ENCODE assay signal across 8 cellular contexts in genomic region chr5:62460578-62460983, GRCh38. TPM values are rescaled to one million over a fixed set of nuclear protein-coding genes. Genes with fewer than 3 reads are reported as not detected.
DNase-seq lines count a peak whose midpoint lies in the region; ATAC-seq and TF ChIP-seq lines count a peak whose summit lies in the region.

No MANE protein-coding gene starts in this region.

- H3K4me1 ChIP-seq in lower lobe of right lung: peaks cover 4% of the 10 kb centered on the region

- intact Hi-C loops in lower lobe of right lung (cut with DNase I): no loop called here
- intact Hi-C loops in activated CD4-positive, alpha-beta memory T cell treated with anti-CD3 and anti-CD28 coated beads for 36 hours (cut with micrococcal nuclease): loop anchor here (1.0 kb wide), 1 partner anchor 319 kb away; no protein-coding TSS in a partner anchor

- no peak overlapping the region for H3K4me3 ChIP-seq in lower lobe of right lung

- POLR2A ChIA-PET in activated CD4-positive, alpha-beta memory T cell treated with anti-CD3 and anti-CD28 coated beads for 36 hours (lab: Charles Lee): no interaction called here

- no peak overlapping the region for H3K4me3 Mint-ChIP-seq in activated CD4-positive, alpha-beta memory T cell treated with anti-CD3 and anti-CD28 coated beads for 36 hours

- H3K27ac Mint-ChIP-seq in activated CD4-positive, alpha-beta memory T cell treated with anti-CD3 and anti-CD28 coated beads for 36 hours: no peak overlapping the region

- no peaks in the 10 kb centered on the region for H3K4me1 Mint-ChIP-seq in activated CD4-positive, alpha-beta memory T cell treated with anti-CD3 and anti-CD28 coated beads for 36 hours (ENCODE audit: low read depth)

- no peaks in the 10 kb centered on the region for H3K36me3 Mint-ChIP-seq in activated CD4-positive, alpha-beta memory T cell treated with anti-CD3 and anti-CD28 coated beads for 36 hours

- H3K9me3 ChIP-seq in lower lobe of right lung: no peaks in the 10 kb centered on the region

- H3K27me3 Mint-ChIP-seq in activated CD4-positive, alpha-beta memory T cell treated with anti-CD3 and anti-CD28 coated beads for 36 hours: no peaks in the 10 kb centered on the region

- peak; percentile 75 for ATAC-seq in GM19025 (IDR thresholded peaks at IDR 0.05; ENCODE audit: low read depth, unreplicated experiment)
- ATAC-seq in HG03095 (IDR thresholded peaks at IDR 0.05; ENCODE audit: unreplicated experiment): peak; percentile 75
- ATAC-seq in lower lobe of right lung: peak; percentile 62 to 79

- TF ChIP-seq CTCF in lower lobe of right lung (IDR thresholded peaks at IDR 0.05): peak; percentile 80

- no peaks in the 10 kb centered on the region for H3K36me3 ChIP-seq in lower lobe of right lung

- no peaks in the 10 kb centered on the region for H3K27me3 ChIP-seq in lower lobe of right lung (ENCODE audit: low read depth)

- H3K27ac ChIP-seq in lower lobe of right lung: no peak overlapping the region

- no peaks in the 10 kb centered on the region for H3K9me3 Mint-ChIP-seq in activated CD4-positive, alpha-beta memory T cell treated with anti-CD3 and anti-CD28 coated beads for 36 hours

- CTCF ChIA-PET in activated CD4-positive, alpha-beta memory T cell treated with anti-CD3 and anti-CD28 coated beads for 36 hours (lab: Charles Lee): interaction anchor here (0.7 to 2.6 kb wide), 29 partner anchors 9 to 940 kb away, joined by 3 to 15 read pairs (median 4); no protein-coding TSS in a partner anchor

- DNase-seq in DMS53 treated with DMSO at 0.1 percent for 48 hours (lab: John Stamatoyannopoulos, UW; ENCODE audit: unreplicated experiment) (peak; percentile 51), NCI-H446 treated with DMSO at 0.1 percent for 48 hours (lab: John Stamatoyannopoulos, UW) (peak; percentile 15), cerebellum (ENCODE audit: low spot score) (peak; percentile 12), lower lobe of right lung (no peak)
- DNase-seq in activated CD4-positive, alpha-beta memory T cell treated with anti-CD3 and anti-CD28 coated beads for 36 hours: no peak
- no peak for DNase-seq in stimulated activated CD4-positive, alpha-beta T cell treated with anti-CD3 and anti-CD28 coated beads, Interleukin-15, amount 100 ng/mL, for 24 hours

RNA-seq across cellular contexts. Expression of gene IPO11, which starts 48.0 kb away (rescaled TPM):
- total RNA-seq in cerebellum: 36.7 TPM
- total RNA-seq in lower lobe of right lung: 30.4 TPM
- 10 to 100 TPM; 55.4 to 59.2 TPM for total RNA-seq in activated CD4-positive, alpha-beta memory T cell treated with anti-CD3 and anti-CD28 coated beads for 36 hours

RNA-seq across cellular contexts. Expression of gene DIMT1, which starts 56.9 kb away (rescaled TPM):
- total RNA-seq in cerebellum: 14.7 TPM
- total RNA-seq in lower lobe of right lung: 19.3 TPM
- total RNA-seq in activated CD4-positive, alpha-beta memory T cell treated with anti-CD3 and anti-CD28 coated beads for 36 hours: 10 to 100 TPM; 46.9 to 48.9 TPM

Comparison
In these comparisons a context has a peak if more than half of its experiments do, and no peak if none do; other contexts are left out.
1. DNase-seq: peak in DMS53 treated with DMSO at 0.1 percent for 48 hours (single experiment), NCI-H446 treated with DMSO at 0.1 percent for 48 hours (single experiment) and cerebellum (single experiment); none in lower lobe of right lung (single experiment), activated CD4-positive, alpha-beta memory T cell treated with anti-CD3 and anti-CD28 coated beads for 36 hours (single experiment) and stimulated activated CD4-positive, alpha-beta T cell treated with anti-CD3 and anti-CD28 coated beads, Interleukin-15, amount 100 ng/mL, for 24 hours (single experiment).
2. Peak in every context shown above with its lines, with median percentiles within 50 percentile points of each other: ATAC-seq.